In the genomic region with DNA sequence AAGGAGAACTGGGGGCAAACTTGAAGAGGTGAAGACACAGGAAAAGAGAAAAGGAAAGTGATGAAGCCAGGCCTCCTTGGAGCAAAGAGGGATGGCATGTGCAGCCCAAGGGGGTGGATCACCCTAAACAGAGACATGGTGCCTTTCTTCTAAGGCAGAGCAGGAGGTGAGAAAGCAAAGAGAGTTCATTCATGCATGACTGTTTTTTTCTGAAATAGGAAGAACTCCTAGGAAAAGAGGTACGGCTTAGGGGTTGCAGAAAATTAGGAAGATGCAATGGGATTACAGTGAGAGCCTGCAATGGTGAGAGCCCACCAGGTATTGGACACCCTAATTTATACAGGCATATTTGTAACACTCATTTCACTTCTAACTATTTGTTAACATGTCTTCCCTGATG, we compare ENCODE assay signal across 1 cellular context.
TF ChIP-seq lines count a peak whose summit lies in the region.

No MANE protein-coding gene starts in this region.

TF ChIP-seq in K562, 482 proteins besides CTCF, POLR2A, EP300 and RAD21:
- 0 out of 2 replicates have a peak, but pooled peaks have one; percentile 18 for TF ChIP-seq EHMT2 (IDR thresholded peaks at IDR 0.05)
- TF ChIP-seq, protein P1, sequence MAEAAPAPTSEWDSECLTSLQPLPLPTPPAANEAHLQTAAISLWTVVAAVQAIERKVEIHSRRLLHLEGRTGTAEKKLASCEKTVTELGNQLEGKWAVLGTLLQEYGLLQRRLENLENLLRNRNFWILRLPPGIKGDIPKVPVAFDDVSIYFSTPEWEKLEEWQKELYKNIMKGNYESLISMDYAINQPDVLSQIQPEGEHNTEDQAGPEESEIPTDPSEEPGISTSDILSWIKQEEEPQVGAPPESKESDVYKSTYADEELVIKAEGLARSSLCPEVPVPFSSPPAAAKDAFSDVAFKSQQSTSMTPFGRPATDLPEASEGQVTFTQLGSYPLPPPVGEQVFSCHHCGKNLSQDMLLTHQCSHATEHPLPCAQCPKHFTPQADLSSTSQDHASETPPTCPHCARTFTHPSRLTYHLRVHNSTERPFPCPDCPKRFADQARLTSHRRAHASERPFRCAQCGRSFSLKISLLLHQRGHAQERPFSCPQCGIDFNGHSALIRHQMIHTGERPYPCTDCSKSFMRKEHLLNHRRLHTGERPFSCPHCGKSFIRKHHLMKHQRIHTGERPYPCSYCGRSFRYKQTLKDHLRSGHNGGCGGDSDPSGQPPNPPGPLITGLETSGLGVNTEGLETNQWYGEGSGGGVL (CRISPR knock-in tag; IDR thresholded peaks at IDR 0.05): no peak
- TF ChIP-seq GATA2 (CRISPR knock-in tag; IDR thresholded peaks at IDR 0.05): no peak
